Comparison of ENCODE assay signal across 1 cellular context in genomic region chr2:20536619-20537422, GRCh38.
TF ChIP-seq lines count a peak whose summit lies in the region.

No MANE protein-coding gene starts in this region.

TF ChIP-seq in HCT116, 20 proteins besides CTCF, POLR2A, EP300 and RAD21 (continued from another document):
- TF ChIP-seq ZBTB33 (IDR thresholded peaks at IDR 0.05; ENCODE audit: extremely low read depth, insufficient replicate concordance, low read length), result no peak
